Comparison of ENCODE assay signal across 19 cellular contexts in genomic region chr4:36392049-36392448, GRCh38.
DNase-seq lines count a peak whose midpoint lies in the region; ATAC-seq, FAIRE-seq and TF ChIP-seq lines count a peak whose summit lies in the region.
"Had no signal": no experiment of that assay in that cellular context is flagged by ENCODE, and none has a peak within 500 bp of the region (broad histone marks: within the 10 kb centered on the region; RNA-seq: fewer than 3 reads in every experiment).

No MANE protein-coding gene starts in this region.

- peak overlapping the region; percentile 30 for H3K4me3 Mint-ChIP-seq in activated T-helper 1 cell treated with anti-CD3 and anti-CD28 coated beads, Interleukin-12 subunit alpha, Interleukin-12 subunit beta, Interleukin-2, Interleukin-4 antibody, amounts not matched to agents 30 ng/mL and 10 ng/mL and 1 ng/mL, durations not matched to agents 14 hours and 24 hours and 36 hours
- H3K4me3 Mint-ChIP-seq: B cell, IgD-negative memory B cell had no signal

- no peak for TF ChIP-seq POLR2A in esophagus squamous epithelium (IDR thresholded peaks at IDR 0.05)

- H3K36me3 Mint-ChIP-seq in activated T-helper 1 cell treated with anti-CD3 and anti-CD28 coated beads, Interleukin-12 subunit alpha, Interleukin-12 subunit beta, Interleukin-2, Interleukin-4 antibody, amounts not matched to agents 30 ng/mL and 10 ng/mL and 1 ng/mL, durations not matched to agents 14 hours and 24 hours and 36 hours (ENCODE audit: low read depth), result no peaks in the 10 kb centered on the region
- H3K36me3 Mint-ChIP-seq: IgD-negative memory B cell had no signal

- peaks cover 0 to 8% (median 0%) of the 10 kb centered on the region in 4 donors for H3K27me3 ChIP-seq in pancreas
- peaks cover 0 to 14% (median 0%) of the 10 kb centered on the region in 4 donors for H3K27me3 ChIP-seq in esophagus squamous epithelium

- DNase-seq in NCI-H226 (peak; percentile 26), fibroblast of mammary gland (ENCODE audit: low read depth) (peak; percentile 2), kidney tubule cell (ENCODE audit: low spot score) (peak; percentile 55), pancreas (no peak), posterior cingulate gyrus (no peak), esophagus squamous epithelium (lab: John Stamatoyannopoulos, UW) (no peak)
- no peak for DNase-seq in activated T-helper 1 cell treated with anti-CD3 and anti-CD28 coated beads, Interleukin-12 subunit alpha, Interleukin-12 subunit beta, Interleukin-2, Interleukin-4 antibody, amounts not matched to agents 30 ng/mL and 10 ng/mL and 1 ng/mL, durations not matched to agents 14 hours and 24 hours and 36 hours (ENCODE audit: low spot score)
- DNase-seq: DMS 273 treated with DMSO at 0.1 percent for 48 hours, NCI-H146, NCI-H2081 treated with DMSO at 0.1 percent for 48 hours, NCI-H2227 treated with DMSO at 0.1 percent for 48 hours, NCI-H526, OCI-M1, Right ventricle myocardium superior, SK-N-SH had no signal

- H3K36me3 ChIP-seq in pancreas (no peaks in the 10 kb centered on the region), esophagus squamous epithelium (no peaks in the 10 kb centered on the region)

- no peak for FAIRE-seq in pancreas (lab: Jason Lieb, UNC)
- FAIRE-seq: H54 had no signal

- no peak for TF ChIP-seq CTCF in fibroblast of mammary gland (conservative IDR thresholded peaks at IDR 0.05; ENCODE audit: control insufficient read depth, insufficient read depth, low read depth, low read length)
- TF ChIP-seq CTCF in pancreas (IDR thresholded peaks at IDR 0.05), result no peak
- TF ChIP-seq CTCF in esophagus squamous epithelium (IDR thresholded peaks at IDR 0.05), result no peak

- peaks cover 42% of the 10 kb centered on the region for H3K4me1 Mint-ChIP-seq in activated T-helper 1 cell treated with anti-CD3 and anti-CD28 coated beads, Interleukin-12 subunit alpha, Interleukin-12 subunit beta, Interleukin-2, Interleukin-4 antibody, amounts not matched to agents 30 ng/mL and 10 ng/mL and 1 ng/mL, durations not matched to agents 14 hours and 24 hours and 36 hours (ENCODE audit: low read depth)

- H3K27me3 Mint-ChIP-seq in activated T-helper 1 cell treated with anti-CD3 and anti-CD28 coated beads, Interleukin-12 subunit alpha, Interleukin-12 subunit beta, Interleukin-2, Interleukin-4 antibody, amounts not matched to agents 30 ng/mL and 10 ng/mL and 1 ng/mL, durations not matched to agents 14 hours and 24 hours and 36 hours (ENCODE audit: insufficient read depth), result peaks cover 12% of the 10 kb centered on the region

- 63 to 70% methylated on average over 1 of the region's 1 CpG for WGBS in pancreas, 2 donors
- 30 to 44% methylated on average over 1 of the region's 1 CpG for WGBS in esophagus squamous epithelium, 2 donors

- ATAC-seq in pancreas, result no peak
- ATAC-seq in GM21381 (IDR thresholded peaks at IDR 0.05; ENCODE audit: unreplicated experiment), result no peak

- H3K4me1 ChIP-seq in pancreas (no peaks in the 10 kb centered on the region), esophagus squamous epithelium (no peaks in the 10 kb centered on the region)

- H3K4me3 ChIP-seq in fibroblast of mammary gland (ENCODE audit: control insufficient read depth, low read depth, low read length) (no peak overlapping the region), pancreas (no peak overlapping the region), esophagus squamous epithelium (no peak overlapping the region)

- H3K27ac ChIP-seq in pancreas, result no peak overlapping the region
- no peak overlapping the region for H3K27ac ChIP-seq in esophagus squamous epithelium

- no peaks in the 10 kb centered on the region for H3K9me3 Mint-ChIP-seq in activated T-helper 1 cell treated with anti-CD3 and anti-CD28 coated beads, Interleukin-12 subunit alpha, Interleukin-12 subunit beta, Interleukin-2, Interleukin-4 antibody, amounts not matched to agents 30 ng/mL and 10 ng/mL and 1 ng/mL, durations not matched to agents 14 hours and 24 hours and 36 hours
- H3K9me3 Mint-ChIP-seq: IgD-negative memory B cell had no signal

- H3K9me3 ChIP-seq in pancreas, result no peaks in the 10 kb centered on the region
- H3K9me3 ChIP-seq in esophagus squamous epithelium, result no peaks in the 10 kb centered on the region
- H3K9me3 ChIP-seq: SK-N-SH had no signal

- intact Hi-C loops in activated T-helper 1 cell treated with anti-CD3 and anti-CD28 coated beads, Interleukin-12 subunit alpha, Interleukin-12 subunit beta, Interleukin-2, Interleukin-4 antibody, amounts not matched to agents 30 ng/mL and 10 ng/mL and 1 ng/mL, durations not matched to agents 14 hours and 24 hours and 36 hours (cut with micrococcal nuclease), result loop anchor here (5.0 to 10.0 kb wide), 2 partner anchors 310 to 1293 kb away; partner anchors contain the start of gene RELL1
- intact Hi-C loops in pancreas (cut with DNase I), result no loop called here
- intact Hi-C loops in posterior cingulate gyrus (cut with DNase I), result loop anchor here (10.0 kb wide), 1 partner anchor 853 kb away; the partner anchor contains the start of gene NWD2
- intact Hi-C loops in esophagus squamous epithelium (cut with DNase I), result no loop called here

- no peak overlapping the region for H3K27ac Mint-ChIP-seq in activated T-helper 1 cell treated with anti-CD3 and anti-CD28 coated beads, Interleukin-12 subunit alpha, Interleukin-12 subunit beta, Interleukin-2, Interleukin-4 antibody, amounts not matched to agents 30 ng/mL and 10 ng/mL and 1 ng/mL, durations not matched to agents 14 hours and 24 hours and 36 hours
- H3K27ac Mint-ChIP-seq: B cell had no signal

Comparison
In these comparisons a context has a peak if more than half of its experiments do, and no peak if none do; other contexts are left out.
1. DNase-seq: peak in NCI-H226 (single experiment), fibroblast of mammary gland (single experiment) and kidney tubule cell (single experiment); none in activated T-helper 1 cell treated with anti-CD3 and anti-CD28 coated beads, Interleukin-12 subunit alpha, Interleukin-12 subunit beta, Interleukin-2, Interleukin-4 antibody, amounts not matched to agents 30 ng/mL and 10 ng/mL and 1 ng/mL, durations not matched to agents 14 hours and 24 hours and 36 hours (single experiment), pancreas (0 of 6), posterior cingulate gyrus (0 of 10) and esophagus squamous epithelium (single experiment).
2. intact Hi-C loops: an anchor here in activated T-helper 1 cell treated with anti-CD3 and anti-CD28 coated beads, Interleukin-12 subunit alpha, Interleukin-12 subunit beta, Interleukin-2, Interleukin-4 antibody, amounts not matched to agents 30 ng/mL and 10 ng/mL and 1 ng/mL, durations not matched to agents 14 hours and 24 hours and 36 hours (5.0 to 10.0 kb wide) and posterior cingulate gyrus (10.0 kb wide); none called in pancreas and esophagus squamous epithelium.